In genomic region chr14:39374846-39375245, GRCh38 we compare ENCODE assay signal across 1 cellular context.
TF ChIP-seq lines count a peak whose summit lies in the region.

No MANE protein-coding gene starts in this region.

TF ChIP-seq in IMR-90, 13 proteins besides CTCF, POLR2A, EP300 and RAD21:
- TF ChIP-seq FOS (IDR thresholded peaks at IDR 0.05; ENCODE audit: low read depth, low read length), result no peak
- no peak for TF ChIP-seq CHD1 (IDR thresholded peaks at IDR 0.05; ENCODE audit: low read depth, low read length)
- TF ChIP-seq MAFK (IDR thresholded peaks at IDR 0.05; ENCODE audit: low read depth, low read length), result no peak
- no peak for TF ChIP-seq BHLHE40 (IDR thresholded peaks at IDR 0.05; ENCODE audit: low read depth, low read length)
- TF ChIP-seq RFX5 (IDR thresholded peaks at IDR 0.05; ENCODE audit: low read depth, low read length), result no peak
- TF ChIP-seq RCOR1 (IDR thresholded peaks at IDR 0.05; ENCODE audit: insufficient replicate concordance, low read length), result no peak
- TF ChIP-seq NFE2L2 (IDR thresholded peaks at IDR 0.05; ENCODE audit: low read depth, low read length), result no peak
- TF ChIP-seq USF2 (IDR thresholded peaks at IDR 0.05; ENCODE audit: low read depth, low read length), result no peak
- no peak for TF ChIP-seq CEBPB (IDR thresholded peaks at IDR 0.05; ENCODE audit: low read depth, low read length)
- TF ChIP-seq MAZ (IDR thresholded peaks at IDR 0.05; ENCODE audit: borderline replicate concordance, low read depth, low read length), result no peak
